In the genomic region with DNA sequence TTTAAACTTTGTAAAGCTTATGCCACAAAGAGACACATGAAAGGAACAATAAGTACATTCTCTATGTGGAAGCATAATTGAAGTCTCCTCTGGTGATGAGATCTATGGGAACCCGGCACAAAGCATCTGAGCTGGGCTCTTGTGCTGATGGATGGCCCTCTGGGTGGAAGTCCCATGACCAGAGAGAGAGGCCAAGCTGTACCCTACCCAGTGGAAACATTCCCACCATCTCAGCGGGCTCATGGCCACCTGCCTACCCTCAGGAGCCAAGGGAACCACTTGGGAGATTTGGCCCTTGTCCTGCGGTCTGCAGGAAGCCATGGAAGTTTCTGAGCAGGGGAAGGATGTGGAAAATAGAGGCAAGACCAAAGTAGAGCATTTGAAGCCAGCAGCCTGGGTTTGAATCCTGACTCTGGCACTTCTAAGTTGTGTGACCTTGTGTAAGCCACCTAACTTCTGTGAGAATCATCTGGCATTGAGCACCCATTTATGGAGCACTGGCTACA, we compare ENCODE assay signal across 21 cellular contexts. TPM values are rescaled to one million over a fixed set of nuclear protein-coding genes. Genes with fewer than 3 reads are reported as not detected.
DNase-seq lines count a peak whose midpoint lies in the region; ATAC-seq and TF ChIP-seq lines count a peak whose summit lies in the region.
"Had no signal": no experiment of that assay in that cellular context is flagged by ENCODE, and none has a peak within 500 bp of the region (broad histone marks: within the 10 kb centered on the region; RNA-seq: fewer than 3 reads in every experiment).

No MANE protein-coding gene starts in this region.

- H3K27ac Mint-ChIP-seq in osteocyte (ENCODE audit: unreplicated experiment): no peak overlapping the region
- H3K27ac Mint-ChIP-seq: CD14-positive monocyte; CD4-positive, CD25-positive, alpha-beta regulatory T cell; CD8-positive, alpha-beta memory T cell had no signal

- no peaks in the 10 kb centered on the region for H3K9me3 Mint-ChIP-seq in osteocyte (ENCODE audit: unreplicated experiment)

- CTCF ChIA-PET in GM10248 (lab: Yijun Ruan, JAX): interaction anchor here (1.6 kb wide), 1 partner anchor 14 kb away, joined by 4 read pairs; no protein-coding TSS in a partner anchor

- no peaks in the 10 kb centered on the region for H3K27me3 Mint-ChIP-seq in osteocyte (ENCODE audit: unreplicated experiment)

- peaks cover 2% of the 10 kb centered on the region for H3K36me3 Mint-ChIP-seq in osteocyte (ENCODE audit: unreplicated experiment)
- H3K36me3 Mint-ChIP-seq: CD14-positive monocyte; CD4-positive, CD25-positive, alpha-beta regulatory T cell had no signal

- POLR2A ChIA-PET in GM10248 (lab: Yijun Ruan, JAX): no interaction called here

- no peak overlapping the region for H3K4me3 Mint-ChIP-seq in osteocyte (ENCODE audit: unreplicated experiment)
- H3K4me3 Mint-ChIP-seq: CD14-positive monocyte; CD4-positive, alpha-beta memory T cell; CD4-positive, CD25-positive, alpha-beta regulatory T cell; CD8-positive, alpha-beta memory T cell had no signal

- TF ChIP-seq CTCF in osteocyte (IDR thresholded peaks at IDR 0.05) (no peak), GM10248 (IDR thresholded peaks at IDR 0.05; ENCODE audit: control extremely low read depth, extremely low read depth, low read depth, missing control alignments) (no peak)

- DNase-seq in Ammon's horn (ENCODE audit: low spot score) (peak; percentile 24), foreskin melanocyte (peak; percentile 61), osteocyte (ENCODE audit: extremely low spot score, unreplicated experiment) (peak; percentile 51), GM10248 (ENCODE audit: extremely low spot score) (no peak), epidermal melanocyte (ENCODE audit: insufficient read length, low spot score) (no peak)
- DNase-seq: AML-193; BE2C; CD4-positive, alpha-beta memory T cell; CD4-positive, CD25-positive, alpha-beta regulatory T cell; CD8-positive, alpha-beta memory T cell; COR-L47; DMS 273 treated with DMSO at 0.1 percent for 48 hours; DMS153; DMS53; DMS79; DND-41; EL; GDM1 had no signal

- peaks cover 10% of the 10 kb centered on the region for H3K4me1 Mint-ChIP-seq in osteocyte (ENCODE audit: unreplicated experiment)
- H3K4me1 Mint-ChIP-seq: CD14-positive monocyte; CD4-positive, alpha-beta memory T cell; CD8-positive, alpha-beta memory T cell had no signal

- no peak for ATAC-seq in HG03565 (IDR thresholded peaks at IDR 0.05; ENCODE audit: unreplicated experiment)
- ATAC-seq: A549 had no signal

RNA-seq across cellular contexts. Expression of a gene that starts 54.1 kb away (rescaled TPM):
- total RNA-seq in osteocyte: 4.4 and 5.3 TPM in 2 replicates

Comparison
In these comparisons a context has a peak if more than half of its experiments do, and no peak if none do; other contexts are left out.
1. DNase-seq: peak in Ammon's horn (single experiment), foreskin melanocyte (single experiment) and osteocyte (single experiment); none in GM10248 (single experiment) and epidermal melanocyte (single experiment).